16 cellular contexts compared by ENCODE assay signal in genomic region chr4:135724426-135724825, GRCh38.
A peak's percentile ranks its signal among the peaks of the same experiment; 100 is the strongest.
DNase-seq lines count a peak whose midpoint lies in the region; ATAC-seq and TF ChIP-seq lines count a peak whose summit lies in the region.
"Had no signal": no experiment of that assay in that cellular context is flagged by ENCODE, and none has a peak within 500 bp of the region (broad histone marks: within the 10 kb centered on the region; RNA-seq: fewer than 3 reads in every experiment).

No MANE protein-coding gene starts in this region.

- no peaks in the 10 kb centered on the region for H3K36me3 ChIP-seq in kidney epithelial cell (ENCODE audit: control insufficient read depth, insufficient read depth, low read length)

- ATAC-seq in GM21737 (IDR thresholded peaks at IDR 0.05; ENCODE audit: unreplicated experiment) (no peak), HG03045 (IDR thresholded peaks at IDR 0.05; ENCODE audit: unreplicated experiment) (no peak), HG03108 (IDR thresholded peaks at IDR 0.05; ENCODE audit: unreplicated experiment) (no peak)
- ATAC-seq: HCT116 had no signal

- H3K4me3 ChIP-seq in kidney epithelial cell (ENCODE audit: low read depth, low read length) = no peak overlapping the region
- H3K4me3 ChIP-seq in retinal pigment epithelial cell (ENCODE audit: low read length) = no peak overlapping the region

- no peaks in the 10 kb centered on the region for H3K27me3 ChIP-seq in kidney epithelial cell (ENCODE audit: control insufficient read depth, insufficient read depth, low read length)

- DNase-seq in ELR (ENCODE audit: low read depth) (peak; percentile 25), astrocyte of the hippocampus (ENCODE audit: low read depth, low spot score) (peak; percentile 6), kidney epithelial cell (ENCODE audit: low read depth) (peak; percentile 4), retinal pigment epithelial cell (ENCODE audit: low read depth) (peak; percentile 7)
- DNase-seq: ACHN; C1 segment of cervical spinal cord; CD4-positive, alpha-beta T cell; DMS153; DMS79 treated with DMSO at 0.1 percent for 48 hours; EL; GDM1; IMR-90 had no signal

- TF ChIP-seq CTCF in kidney epithelial cell (IDR thresholded peaks at IDR 0.05; ENCODE audit: insufficient read depth, low read length, poor library complexity, severe bottlenecking) (no peak), retinal pigment epithelial cell (conservative IDR thresholded peaks at IDR 0.05; ENCODE audit: low read depth, low read length) (no peak)
